In genomic region chr7:80770675-80771081, GRCh38 we compare ENCODE assay signal across 13 cellular contexts.
DNase-seq lines count a peak whose midpoint lies in the region; ATAC-seq, FAIRE-seq and TF ChIP-seq lines count a peak whose summit lies in the region.
"Had no signal": no experiment of that assay in that cellular context is flagged by ENCODE, and none has a peak within 500 bp of the region (broad histone marks: within the 10 kb centered on the region; RNA-seq: fewer than 3 reads in every experiment).

No MANE protein-coding gene starts in this region.

- BruUV-seq in Caco-2 (replicated peaks; lab: Mats Ljungman, UMichigan) (no TSS peak), A673 (replicated peaks; lab: Mats Ljungman, UMichigan) (no TSS peak)

- 0 out of 2 replicates have a peak, but pooled peaks cover 2% of the 10 kb centered on the region for H3K36me3 ChIP-seq in Caco-2 (ENCODE audit: control insufficient read depth, insufficient read depth, low read length)
- no peaks in the 10 kb centered on the region for H3K36me3 ChIP-seq in hepatocyte (replicated peaks; ENCODE audit: insufficient read depth, low read depth)
- H3K36me3 ChIP-seq in A673 (ENCODE audit: insufficient read depth, low read length, poor library complexity, severe bottlenecking), result no peaks in the 10 kb centered on the region
- no peaks in the 10 kb centered on the region for H3K36me3 ChIP-seq in spleen
- H3K36me3 ChIP-seq: esophagus squamous epithelium had no signal

- WGBS in hepatocyte (ENCODE audit: low lambda C conversion rate, missing lambda C conversion rate), result 84% methylated on average over 2 of the region's 2 CpGs
- WGBS in spleen, 5 donors, result 46 to 74% (median 56%) methylated on average over 2 of the region's 2 CpGs

- DNase-seq in Caco-2, result peak; percentile 27 to 53
- peak; percentile 9 for DNase-seq in HK-2 (ENCODE audit: unreplicated experiment)
- no peak for DNase-seq in hepatocyte (ENCODE audit: low spot score)
- no peak for DNase-seq in A673 (ENCODE audit: low spot score)
- no peak for DNase-seq in spleen
- DNase-seq in NCI-H748 (lab: John Stamatoyannopoulos, UW; ENCODE audit: unreplicated experiment), result no peak
- no peak for DNase-seq in frontal cortex (ENCODE audit: low spot score in 2 of 2)
- DNase-seq: activated CD4-positive, alpha-beta memory T cell treated with anti-CD3 and anti-CD28 coated beads, Interleukin-2, amount 10 ng/mL, durations not matched to agents 7 days and 5 days; esophagus squamous epithelium; left cardiac atrium; NCI-H1417 treated with DMSO at 0.1 percent for 48 hours; SHP77 had no signal

- H3K9me3 Mint-ChIP-seq in Caco-2 (ENCODE audit: unreplicated experiment), result no peaks in the 10 kb centered on the region
- H3K9me3 Mint-ChIP-seq: activated CD4-positive, alpha-beta memory T cell treated with anti-CD3 and anti-CD28 coated beads, Interleukin-2, amount 10 ng/mL, durations not matched to agents 7 days and 5 days had no signal

- peaks cover 7% of the 10 kb centered on the region for H3K36me3 Mint-ChIP-seq in Caco-2 (ENCODE audit: insufficient read depth, unreplicated experiment)

- POLR2A ChIA-PET in Caco-2 (lab: Charles Lee), result no interaction called here
- POLR2A ChIA-PET in A673 (lab: Charles Lee; ENCODE audit: low non-redundant PET), result no interaction called here

- no peaks in the 10 kb centered on the region for H3K27me3 Mint-ChIP-seq in Caco-2 (ENCODE audit: insufficient read depth, unreplicated experiment)
- H3K27me3 Mint-ChIP-seq: activated CD4-positive, alpha-beta memory T cell treated with anti-CD3 and anti-CD28 coated beads, Interleukin-2, amount 10 ng/mL, durations not matched to agents 7 days and 5 days had no signal

- TF ChIP-seq POLR2A in spleen (IDR thresholded peaks at IDR 0.05), result no peak

- CTCF ChIA-PET in Caco-2 (lab: Charles Lee), result interaction anchor here (0.6 kb wide), 1 partner anchor 517 kb away, joined by 3 read pairs; no protein-coding TSS in a partner anchor
- CTCF ChIA-PET in A673 (lab: Charles Lee), result no interaction called here

- intact Hi-C loops in Caco-2 (cut with micrococcal nuclease; ENCODE audit: unreplicated experiment) (loop anchor here (1.0 to 5.0 kb wide), 2 partner anchors 46 to 387 kb away; no protein-coding TSS in a partner anchor), A673 (cut with micrococcal nuclease; ENCODE audit: unreplicated experiment) (no loop called here), spleen (cut with DNase I; ENCODE audit: low total_unique reads) (no loop called here)

- H3K27me3 ChIP-seq in Caco-2 (replicated peaks; ENCODE audit: control insufficient read depth, insufficient read depth, low read length) (no peaks in the 10 kb centered on the region), hepatocyte (no peaks in the 10 kb centered on the region), A673 (replicated peaks; ENCODE audit: insufficient read depth, low read depth, low read length, poor library complexity) (no peaks in the 10 kb centered on the region), spleen (replicated peaks in 1 of 7) (no peaks in the 10 kb centered on the region)
- H3K27me3 ChIP-seq: esophagus squamous epithelium had no signal

- H3K79me2 ChIP-seq in hepatocyte, result no peaks in the 10 kb centered on the region

- H3K4me1 ChIP-seq in Caco-2 (peaks cover 19% of the 10 kb centered on the region), hepatocyte (ENCODE audit: insufficient read depth) (peaks cover 24% of the 10 kb centered on the region), A673 (ENCODE audit: insufficient read depth, low read length, poor library complexity, severe bottlenecking) (no peaks in the 10 kb centered on the region), spleen (peaks cover 0 to 8% (median 0%) of the 10 kb centered on the region in 6 donors)

- H3K4me3 Mint-ChIP-seq in Caco-2 (ENCODE audit: unreplicated experiment), result peak overlapping the region; percentile 23
- H3K4me3 Mint-ChIP-seq: activated CD4-positive, alpha-beta memory T cell treated with anti-CD3 and anti-CD28 coated beads, Interleukin-2, amount 10 ng/mL, durations not matched to agents 7 days and 5 days had no signal

- no peak overlapping the region for H2AFZ ChIP-seq in hepatocyte

- no peak overlapping the region for H3K4me2 ChIP-seq in hepatocyte

- H3K9me3 ChIP-seq in Caco-2 (no peaks in the 10 kb centered on the region), hepatocyte (ENCODE audit: low read depth) (no peaks in the 10 kb centered on the region), A673 (ENCODE audit: low read depth, low read length, poor library complexity, severe bottlenecking) (no peaks in the 10 kb centered on the region), spleen (no peaks in the 10 kb centered on the region)
- H3K9me3 ChIP-seq: esophagus squamous epithelium had no signal

- no peaks in the 10 kb centered on the region for H4K20me1 ChIP-seq in hepatocyte (ENCODE audit: insufficient read depth, poor library complexity, severe bottlenecking)

- peak overlapping the region; percentile 62 for H3K27ac Mint-ChIP-seq in Caco-2 (ENCODE audit: unreplicated experiment)
- H3K27ac Mint-ChIP-seq: activated CD4-positive, alpha-beta memory T cell treated with anti-CD3 and anti-CD28 coated beads, Interleukin-2, amount 10 ng/mL, durations not matched to agents 7 days and 5 days had no signal

- no peak for TF ChIP-seq CTCF in Caco-2 (IDR thresholded peaks at IDR 0.05; ENCODE audit: insufficient read depth in 1 of 2, low read depth in 1 of 2, low read length in 1 of 2, severe bottlenecking in 1 of 2, unreplicated experiment in 1 of 2)
- TF ChIP-seq CTCF in hepatocyte (IDR thresholded peaks at IDR 0.05; ENCODE audit: poor library complexity), result no peak
- TF ChIP-seq CTCF in A673 (conservative IDR thresholded peaks at IDR 0.05; ENCODE audit: low read depth, low read length), result no peak
- TF ChIP-seq CTCF in spleen (IDR thresholded peaks at IDR 0.05 in 8 of 11, conservative IDR thresholded peaks at IDR 0.05 in 3 of 11), result no peak

- H3K27ac ChIP-seq in hepatocyte (peak overlapping the region; percentile 35), A673 (ENCODE audit: low read depth, low read length, poor library complexity, severe bottlenecking) (no peak overlapping the region), spleen (peak overlapping the region in 2 of 8 donors; percentile 23 to 43)
- H3K27ac ChIP-seq: esophagus squamous epithelium had no signal

- ATAC-seq in GM21528 (IDR thresholded peaks at IDR 0.05; ENCODE audit: low FRiP score, unreplicated experiment), result peak; percentile 61

- H3K9me2 ChIP-seq in hepatocyte (replicated peaks; ENCODE audit: insufficient read depth), result no peaks in the 10 kb centered on the region

- H3K4me3 ChIP-seq in Caco-2 (ENCODE audit: low read depth, low read length) (no peak overlapping the region), hepatocyte (no peak overlapping the region), A673 (ENCODE audit: low read depth, low read length, poor library complexity, severe bottlenecking) (no peak overlapping the region), spleen (no peak overlapping the region)
- H3K4me3 ChIP-seq: esophagus squamous epithelium had no signal

- H3K4me1 Mint-ChIP-seq in Caco-2 (ENCODE audit: low read depth, unreplicated experiment), result peaks cover 26% of the 10 kb centered on the region
- H3K4me1 Mint-ChIP-seq: activated CD4-positive, alpha-beta memory T cell treated with anti-CD3 and anti-CD28 coated beads, Interleukin-2, amount 10 ng/mL, durations not matched to agents 7 days and 5 days had no signal

- no peak for FAIRE-seq in frontal cortex (lab: Jason Lieb, UNC)

Comparison
In these comparisons a context has a peak if more than half of its experiments do, and no peak if none do; other contexts are left out.
1. DNase-seq: peak in Caco-2 (2 of 2) and HK-2 (single experiment); none in hepatocyte (single experiment), A673 (single experiment), spleen (single experiment), NCI-H748 (single experiment) and frontal cortex (0 of 2).